Comparison of ENCODE assay signal across 32 cellular contexts in genomic region chr14:69784942-69785341, GRCh38. TPM values are rescaled to one million over a fixed set of nuclear protein-coding genes. Genes with fewer than 3 reads are reported as not detected.
"Had no signal": no experiment of that assay in that cellular context is flagged by ENCODE, and none has a peak within 500 bp of the region (broad histone marks: within the 10 kb centered on the region; RNA-seq: fewer than 3 reads in every experiment).

No MANE protein-coding gene starts in this region.

- H3K4me2 ChIP-seq: neural progenitor cell had no signal

- H3K79me2 ChIP-seq: parathyroid adenoma had no signal

- H3K27ac ChIP-seq: neural progenitor cell, ovary, parathyroid adenoma, psoas muscle, skin epidermis, stomach, thoracic aorta, thyroid gland, tibial nerve, upper lobe of left lung, vagina had no signal

- H3K27me3 ChIP-seq: neural progenitor cell, ovary, stomach, thyroid gland, tibial nerve, upper lobe of left lung, vagina had no signal

- H3K27ac Mint-ChIP-seq: natural killer cell; nephron; neural progenitor cell; progenitor cell of endocrine pancreas; stimulated activated effector memory CD8-positive, alpha-beta T cell treated with anti-CD3 and anti-CD28 coated beads, Interleukin-12 subunit alpha, Interleukin-12 subunit beta, amount 100 ng/mL, for 72 hours; stimulated activated naive B cell treated with anti-CD40 and anti-IgM and Interleukin-4, amounts not matched to agents 10 μg/mL and 1 μg/mL and 100 μg/mL, for 72 hours; stimulated activated naive CD8-positive, alpha-beta T cell treated with anti-CD3 and anti-CD28 coated beads, Interleukin-15, Interleukin-2, amounts not matched to agents 100 ng/mL and 50 ng/mL, for 24 hours had no signal

- H3K9me3 Mint-ChIP-seq: natural killer cell; nephron; stimulated activated effector memory CD8-positive, alpha-beta T cell treated with anti-CD3 and anti-CD28 coated beads, Interleukin-12 subunit alpha, Interleukin-12 subunit beta, amount 100 ng/mL, for 72 hours; stimulated activated naive B cell treated with anti-CD40 and anti-IgM and Interleukin-4, amounts not matched to agents 10 μg/mL and 1 μg/mL and 100 μg/mL, for 72 hours; stimulated activated naive CD8-positive, alpha-beta T cell treated with anti-CD3 and anti-CD28 coated beads, Interleukin-15, Interleukin-2, amounts not matched to agents 100 ng/mL and 50 ng/mL, for 24 hours had no signal

- H3K4me1 Mint-ChIP-seq: nephron, neural progenitor cell had no signal

- H3K9me3 ChIP-seq: ovary, psoas muscle, stomach, thoracic aorta, thyroid gland, tibial nerve, upper lobe of left lung, vagina had no signal

- H2AFZ ChIP-seq: neural progenitor cell, parathyroid adenoma had no signal

- H3K27me3 Mint-ChIP-seq: progenitor cell of endocrine pancreas; stimulated activated naive B cell treated with anti-CD40 and anti-IgM and Interleukin-4, amounts not matched to agents 10 μg/mL and 1 μg/mL and 100 μg/mL, for 72 hours; stimulated activated naive CD8-positive, alpha-beta T cell treated with anti-CD3 and anti-CD28 coated beads, Interleukin-15, Interleukin-2, amounts not matched to agents 100 ng/mL and 50 ng/mL, for 24 hours had no signal

- ATAC-seq: natural killer cell; right cardiac atrium; sciatic nerve; stimulated activated effector memory CD8-positive, alpha-beta T cell treated with anti-CD3 and anti-CD28 coated beads, Interleukin-12 subunit alpha, Interleukin-12 subunit beta, amount 100 ng/mL, for 72 hours; stimulated activated naive B cell treated with anti-CD40 and anti-IgM and Interleukin-4, amounts not matched to agents 10 μg/mL and 1 μg/mL and 100 μg/mL, for 72 hours had no signal

- DNase-seq: natural killer cell; occipital lobe; ovary; posterior cingulate gyrus; psoas muscle; right cardiac atrium; stimulated activated CD4-positive, alpha-beta T cell treated with anti-CD3 and anti-CD28 coated beads, Interleukin-15, amount 100 ng/mL, for 24 hours; stimulated activated CD4-positive, alpha-beta T cell treated with anti-CD3 and anti-CD28 coated beads, Interleukin-2, amount 100 ng/mL, for 24 hours; stimulated activated CD4-positive, alpha-beta T cell treated with anti-CD3 and anti-CD28 coated beads, Interleukin-2, amount 100 ng/mL, for 48 hours; stimulated activated CD4-positive, alpha-beta T cell treated with anti-CD3 and anti-CD28 coated beads, Interleukin-4, amount 100 ng/mL, for 24 hours; stimulated activated naive B cell treated with anti-CD40 and anti-IgM and Interleukin-4, amounts not matched to agents 10 μg/mL and 1 μg/mL and 100 μg/mL, for 72 hours; stimulated activated naive CD4-positive, alpha-beta T cell treated with Interleukin-2 at 50 U/mL for 16 hours; stomach; thyroid gland; trophoblast cell had no signal

- H3K4me3 ChIP-seq: neural progenitor cell, ovary, psoas muscle, skin epidermis, stomach, thoracic aorta, thyroid gland, tibial nerve, upper lobe of left lung, vagina had no signal

- H3K4me1 ChIP-seq: neural progenitor cell, parathyroid adenoma, psoas muscle, stomach, thyroid gland, tibial nerve, upper lobe of left lung, vagina had no signal

- H3K4me3 Mint-ChIP-seq: natural killer cell; nephron; neural progenitor cell; stimulated activated effector memory CD8-positive, alpha-beta T cell treated with anti-CD3 and anti-CD28 coated beads, Interleukin-12 subunit alpha, Interleukin-12 subunit beta, amount 100 ng/mL, for 72 hours; stimulated activated naive B cell treated with anti-CD40 and anti-IgM and Interleukin-4, amounts not matched to agents 10 μg/mL and 1 μg/mL and 100 μg/mL, for 72 hours; stimulated activated naive CD8-positive, alpha-beta T cell treated with anti-CD3 and anti-CD28 coated beads, Interleukin-15, Interleukin-2, amounts not matched to agents 100 ng/mL and 50 ng/mL, for 24 hours had no signal

- H3K9ac ChIP-seq: neural progenitor cell, parathyroid adenoma had no signal

- H3K36me3 ChIP-seq: ovary, thoracic aorta had no signal

- H3K36me3 Mint-ChIP-seq: natural killer cell had no signal

RNA-seq across cellular contexts. Expression of gene SLC10A1, which starts 12.1 kb away (rescaled TPM):
- total RNA-seq: natural killer cell, occipital lobe, osteoblast, ovary, progenitor cell of endocrine pancreas, psoas muscle, renal cortical epithelial cell, right cardiac atrium, sciatic nerve, stomach, subcutaneous adipose tissue, temporal lobe, thoracic aorta, thyroid gland, tibial nerve, upper lobe of left lung, vagina had no signal
- polyA plus RNA-seq: neural cell, ovary, psoas muscle, right cardiac atrium, stomach had no signal
